Comparison of ENCODE assay signal across 22 cellular contexts in the genomic region with DNA sequence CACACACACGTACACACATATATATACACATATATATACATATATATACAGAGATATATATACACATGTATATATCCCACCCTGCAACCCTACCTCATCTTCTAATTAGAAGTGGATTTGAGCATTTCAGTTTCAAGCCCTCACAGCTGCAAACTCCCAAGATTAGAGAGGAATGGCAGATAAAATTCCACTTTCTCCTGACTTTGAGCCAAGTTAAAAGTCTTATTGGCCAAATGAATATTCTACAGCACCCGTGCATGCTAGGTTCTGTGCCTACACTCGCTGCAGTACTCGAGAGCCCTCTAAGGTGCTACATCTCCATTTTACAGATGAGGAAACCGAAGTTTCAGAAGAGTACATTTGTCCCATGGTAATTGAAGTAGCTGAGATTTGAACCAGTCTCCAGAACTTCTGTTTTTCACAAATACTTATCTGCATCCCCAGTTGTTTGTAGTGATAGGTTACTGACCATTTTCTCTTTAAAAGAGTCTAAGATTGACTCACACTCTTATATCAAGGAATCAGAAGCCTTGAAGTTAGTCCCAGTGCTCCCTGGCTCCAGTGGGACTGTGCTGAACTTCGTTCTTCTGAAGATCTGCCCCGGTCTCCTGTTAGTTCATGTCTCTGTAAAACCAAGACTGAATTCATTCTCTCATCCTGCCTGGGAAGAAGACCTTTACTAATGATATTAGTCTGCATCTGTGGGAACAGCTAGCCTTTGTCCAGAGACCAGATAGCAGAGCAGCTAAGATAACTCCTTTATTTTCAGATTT.
"Had no signal": no experiment of that assay in that cellular context is flagged by ENCODE, and none has a peak within 500 bp of the region (broad histone marks: within the 10 kb centered on the region; RNA-seq: fewer than 3 reads in every experiment).

No MANE protein-coding gene starts in this region.

- H3K9me3 ChIP-seq: gastroesophageal sphincter, lower lobe of right lung, pancreas, spleen, testis, tibial nerve, upper lobe of right lung, vagina had no signal

- H3K4me1 ChIP-seq: lower lobe of right lung, pancreas, upper lobe of right lung had no signal

- H3K36me3 Mint-ChIP-seq: memory B cell; natural killer cell treated with Interleukin-12 subunit alpha and Interleukin-12 subunit beta and Interleukin-15 and Interleukin-18, amount 100 ng/mL, for 72 hours; stimulated activated memory B cell treated with anti-CD40 and anti-IgM and Interleukin-4, amounts not matched to agents 10 μg/mL and 1 μg/mL and 100 μg/mL, for 72 hours had no signal

- H3K27me3 Mint-ChIP-seq: stimulated activated naive CD8-positive, alpha-beta T cell treated with anti-CD3 and anti-CD28 coated beads, Interleukin-15, Interleukin-2, amounts not matched to agents 100 ng/mL and 50 ng/mL, for 24 hours had no signal

- H3K9me3 Mint-ChIP-seq: memory B cell; natural killer cell treated with Interleukin-12 subunit alpha and Interleukin-12 subunit beta and Interleukin-15 and Interleukin-18, amount 100 ng/mL, for 72 hours; stimulated activated naive CD8-positive, alpha-beta T cell treated with anti-CD3 and anti-CD28 coated beads, Interleukin-15, Interleukin-2, amounts not matched to agents 100 ng/mL and 50 ng/mL, for 24 hours had no signal

- H3K4me1 Mint-ChIP-seq: memory B cell; stimulated activated memory B cell treated with anti-CD40 and anti-IgM and Interleukin-4, amounts not matched to agents 10 μg/mL and 1 μg/mL and 100 μg/mL, for 72 hours had no signal

- H3K27me3 ChIP-seq: gastroesophageal sphincter, hepatocyte, pancreas, spleen, testis, tibial nerve, upper lobe of right lung, vagina had no signal

- H3K4me3 ChIP-seq: coronary artery, gastroesophageal sphincter, hepatocyte, lower lobe of right lung, pancreas, spleen, testis, tibial nerve, upper lobe of right lung, vagina had no signal

- H3K36me3 ChIP-seq: lower lobe of right lung, pancreas, spleen, upper lobe of right lung, vagina had no signal

- H3K27ac Mint-ChIP-seq: memory B cell; natural killer cell treated with Interleukin-12 subunit alpha and Interleukin-12 subunit beta and Interleukin-15 and Interleukin-18, amount 100 ng/mL, for 72 hours; progenitor cell of endocrine pancreas; stimulated activated memory B cell treated with anti-CD40 and anti-IgM and Interleukin-4, amounts not matched to agents 10 μg/mL and 1 μg/mL and 100 μg/mL, for 72 hours; stimulated activated naive CD8-positive, alpha-beta T cell treated with anti-CD3 and anti-CD28 coated beads, Interleukin-15, Interleukin-2, amounts not matched to agents 100 ng/mL and 50 ng/mL, for 24 hours had no signal

- H3K27ac ChIP-seq: hepatocyte, lower lobe of right lung, pancreas, spleen, tibial nerve, upper lobe of right lung, vagina had no signal

- DNase-seq: effector CD8-positive, alpha-beta T cell; glutamatergic neuron; lower lobe of right lung; midbrain; occipital lobe; pancreas; spleen; stimulated activated CD4-positive, alpha-beta T cell treated with anti-CD3 and anti-CD28 coated beads, Interleukin-15, amount 100 ng/mL, for 24 hours; stimulated activated CD4-positive, alpha-beta T cell treated with anti-CD3 and anti-CD28 coated beads, Interleukin-1b, Interleukin-23, amount 100 ng/mL, for 48 hours; stimulated activated CD4-positive, alpha-beta T cell treated with anti-CD3 and anti-CD28 coated beads, Interleukin-4, amount 100 ng/mL, for 24 hours; testis; upper lobe of right lung had no signal

- H3K4me3 Mint-ChIP-seq: memory B cell; natural killer cell treated with Interleukin-12 subunit alpha and Interleukin-12 subunit beta and Interleukin-15 and Interleukin-18, amount 100 ng/mL, for 72 hours; stimulated activated memory B cell treated with anti-CD40 and anti-IgM and Interleukin-4, amounts not matched to agents 10 μg/mL and 1 μg/mL and 100 μg/mL, for 72 hours; stimulated activated naive CD8-positive, alpha-beta T cell treated with anti-CD3 and anti-CD28 coated beads, Interleukin-15, Interleukin-2, amounts not matched to agents 100 ng/mL and 50 ng/mL, for 24 hours had no signal
